ENCODE assay signal across 8 cellular contexts in genomic region chr12:122081697-122082221, GRCh38. TPM values are rescaled to one million over a fixed set of nuclear protein-coding genes. Genes with fewer than 3 reads are reported as not detected.
DNase-seq lines count a peak whose midpoint lies in the region; ATAC-seq and TF ChIP-seq lines count a peak whose summit lies in the region.

No MANE protein-coding gene starts in this region.

- in situ Hi-C loops in astrocyte of the spinal cord (cut with HindIII; ENCODE audit: low sequenced_read_pairs) = no loop called here

- no peaks in the 10 kb centered on the region for H3K36me3 ChIP-seq in thoracic aorta

- peak; percentile 53 for DNase-seq in DMS79 treated with DMSO at 0.1 percent for 48 hours (lab: John Stamatoyannopoulos, UW)
- peak; percentile 28 to 32 for DNase-seq in NCI-H526 (lab: John Stamatoyannopoulos, UW)
- DNase-seq in astrocyte of the spinal cord (ENCODE audit: low read depth, low spot score) = peak; percentile 33
- DNase-seq in kidney tubule cell (ENCODE audit: low spot score) = peak; percentile 56
- no peak for DNase-seq in thoracic aorta (ENCODE audit: low spot score)
- DNase-seq in SHP77 (lab: John Stamatoyannopoulos, UW) = no peak
- DNase-seq in NCI-H2171 treated with DMSO at 0.1 percent for 48 hours (lab: John Stamatoyannopoulos, UW) = no peak

- TF ChIP-seq CTCF in astrocyte of the spinal cord (IDR thresholded peaks at IDR 0.05; ENCODE audit: low read depth, low read length) (no peak), thoracic aorta (IDR thresholded peaks at IDR 0.05) (no peak)

- H3K27me3 ChIP-seq in thoracic aorta (replicated peaks; ENCODE audit: insufficient read depth) = no peaks in the 10 kb centered on the region

- peak overlapping the region; percentile 62 to 77 for H3K27ac ChIP-seq in thoracic aorta

- peak; percentile 40 for ATAC-seq in GM21381 (IDR thresholded peaks at IDR 0.05; ENCODE audit: unreplicated experiment)
- ATAC-seq in thoracic aorta (ENCODE audit: insufficient number of reproducible peaks, low FRiP score, low read depth) = no peak

- peak overlapping the region; percentile 68 for H3K4me3 ChIP-seq in astrocyte of the spinal cord (ENCODE audit: low read depth, low read length)
- peak overlapping the region; percentile 87 for H3K4me3 ChIP-seq in thoracic aorta

- H3K4me1 ChIP-seq in thoracic aorta (ENCODE audit: control insufficient read depth in 1 of 2, low read depth in 2 of 2) = peaks cover 22 to 47% of the 10 kb centered on the region in 2 donors

- no peaks in the 10 kb centered on the region for H3K9me3 ChIP-seq in thoracic aorta

RNA-seq across cellular contexts. Expression of gene MLXIP, which starts 3.2 kb away (rescaled TPM):
- total RNA-seq in thoracic aorta = 10 to 100 TPM; 35.5 to 50.3 TPM

Comparison
In these comparisons a context has a peak if more than half of its experiments do, and no peak if none do; other contexts are left out.
1. DNase-seq: peak in DMS79 treated with DMSO at 0.1 percent for 48 hours (single experiment), NCI-H526 (2 of 2), astrocyte of the spinal cord (single experiment) and kidney tubule cell (single experiment); none in thoracic aorta (single experiment), SHP77 (0 of 2) and NCI-H2171 treated with DMSO at 0.1 percent for 48 hours (single experiment).